ENCODE assay signal across 26 cellular contexts in the genomic region with DNA sequence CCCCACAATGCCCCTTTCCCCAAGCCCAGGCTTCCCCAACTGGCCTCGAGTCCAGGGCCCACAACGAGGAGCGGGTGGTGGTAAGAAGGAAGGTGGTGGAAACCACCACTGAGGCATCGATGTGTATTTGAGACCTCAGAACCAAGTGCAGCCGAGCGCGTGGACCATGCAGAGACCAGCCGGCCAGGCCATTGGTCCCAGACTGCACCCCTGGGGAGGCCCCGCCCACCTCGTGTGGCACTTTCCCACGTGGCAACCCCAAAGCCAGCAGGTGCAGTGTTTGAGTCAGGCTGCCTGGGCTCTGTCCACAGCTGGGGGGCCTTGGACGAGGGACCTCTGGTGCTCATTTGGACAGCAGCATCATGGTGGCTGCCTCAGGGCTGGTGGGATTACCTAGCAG.
"Had no signal": no experiment of that assay in that cellular context is flagged by ENCODE, and none has a peak within 500 bp of the region (broad histone marks: within the 10 kb centered on the region; RNA-seq: fewer than 3 reads in every experiment).

No MANE protein-coding gene starts in this region.

- FAIRE-seq: colon, RCC 7860, TTC549 had no signal

- H3K27ac ChIP-seq: brain microvascular endothelial cell, cardiac muscle cell, SK-N-MC had no signal

- ATAC-seq: activated CD4-positive, alpha-beta T cell treated with anti-CD3 and anti-CD28 coated beads for 36 hours; PC-3; T-cell had no signal

- DNase-seq: activated CD4-positive, alpha-beta memory T cell treated with anti-CD3 and anti-CD28 coated beads, Interleukin-2, amount 10 ng/mL, durations not matched to agents 7 days and 5 days; activated CD4-positive, alpha-beta T cell treated with anti-CD3 and anti-CD28 coated beads for 36 hours; activated CD4-positive, alpha-beta T cell treated with anti-CD3 and anti-CD28 coated beads, Interleukin-2, amount 50 U/mL, for 1 hour; activated CD4-positive, CD25-positive, alpha-beta regulatory T cell; activated effector memory CD4-positive, alpha-beta T cell treated with anti-CD3 and anti-CD28 coated beads, Interleukin-2, amount 50 U/mL, for 16 hours; activated naive CD4-positive, alpha-beta T cell treated with Interleukin-2 at 50 U/mL for 16 hours; activated T-cell treated with anti-CD3 and anti-CD28 coated beads, Interleukin-2, amount 50 U/mL, for 24 hours; amygdala; brain microvascular endothelial cell; KG1; NCI-H1105; NCI-H1436 treated with DMSO at 0.1 percent for 48 hours; NCI-H187 treated with DMSO at 0.1 percent for 48 hours; NCI-H2081 treated with DMSO at 0.1 percent for 48 hours; NCI-H446; NCI-H524; PC-3; SIG-M5; T-cell; T-helper 2 cell; T1000 had no signal

- H3K36me3 ChIP-seq: brain microvascular endothelial cell, cardiac muscle cell had no signal

- H3K27me3 ChIP-seq: brain microvascular endothelial cell, cardiac muscle cell had no signal

- H3K4me3 ChIP-seq: cardiac muscle cell, SK-N-MC had no signal
